In genomic region chr12:87988534-87988933, GRCh38 we compare ENCODE assay signal across 25 cellular contexts. TPM values are rescaled to one million over a fixed set of nuclear protein-coding genes. Genes with fewer than 3 reads are reported as not detected.
"Had no signal": no experiment of that assay in that cellular context is flagged by ENCODE, and none has a peak within 500 bp of the region (broad histone marks: within the 10 kb centered on the region; RNA-seq: fewer than 3 reads in every experiment).

No MANE protein-coding gene starts in this region.

- H3K27ac ChIP-seq: HL-60, KMS-11, SJCRH30, SK-N-MC had no signal

- H3K4me1 ChIP-seq: SJCRH30 had no signal

- H3K4me2 ChIP-seq: KMS-11 had no signal

- H3K9me3 ChIP-seq: SJCRH30 had no signal

- H3K4me3 ChIP-seq: K562, SJCRH30, SK-N-MC had no signal

- FAIRE-seq: HTR-8/SVneo, K562 had no signal

- DNase-seq: Kasumi-1, MM.1S, NCI-H1092 treated with DMSO at 0.1 percent for 48 hours, NCI-H1436, NCI-H187, NCI-H2029, NCI-H2081 treated with DMSO at 0.1 percent for 48 hours, NCI-H345, NCI-H446 treated with DMSO at 0.1 percent for 48 hours, NCI-H526, NCI-H82, SHP77 treated with DMSO at 0.1 percent for 48 hours, SJCRH30, T-helper 1 cell, T-helper 17 cell had no signal

- H3K27me3 ChIP-seq: SJCRH30 had no signal

- H3K9ac ChIP-seq: KMS-11 had no signal

- H3K36me3 ChIP-seq: SJCRH30 had no signal

- ATAC-seq: K562, Panc1, Right ventricle myocardium inferior, T-helper 17 cell had no signal

RNA-seq across cellular contexts. Expression of gene C12orf50, which starts 40.7 kb away (rescaled TPM):
- total RNA-seq: M059J, RPMI7951, SJCRH30 had no signal
- polyA plus RNA-seq: IgD-negative memory B cell had no signal
